In the genomic region with DNA sequence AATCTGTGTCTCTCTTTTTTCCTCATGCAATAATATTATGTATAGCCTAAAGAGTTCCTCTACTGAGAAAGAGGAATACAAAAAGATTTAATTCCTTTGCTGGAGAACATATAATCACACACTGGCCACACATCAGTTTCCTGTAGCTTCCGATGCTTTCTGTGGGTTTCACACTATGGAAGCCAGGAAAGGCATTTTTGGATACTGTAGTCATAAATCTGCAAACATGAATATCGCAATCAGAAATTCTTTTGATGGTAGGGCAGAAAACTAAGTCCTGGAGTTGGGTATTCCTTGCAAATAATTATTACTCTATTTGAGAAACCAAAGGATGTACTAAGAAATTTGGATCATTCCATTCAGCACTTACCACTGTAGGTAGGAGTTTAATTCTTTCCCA, we compare ENCODE assay signal across 23 cellular contexts.
"Had no signal": no experiment of that assay in that cellular context is flagged by ENCODE, and none has a peak within 500 bp of the region (broad histone marks: within the 10 kb centered on the region; RNA-seq: fewer than 3 reads in every experiment).

No MANE protein-coding gene starts in this region.

- H3K4me3 ChIP-seq: body of pancreas, colonic mucosa had no signal

- H3K27me3 ChIP-seq: body of pancreas, colonic mucosa had no signal

- DNase-seq: activated CD4-positive, alpha-beta T cell treated with anti-CD3 and anti-CD28 coated beads for 4 hours; activated CD8-positive, alpha-beta memory T cell treated with anti-CD3 and anti-CD28 coated beads, Interleukin-2, amount 50 U/mL, for 4 hours; activated CD8-positive, alpha-beta T cell treated with anti-CD3 and anti-CD28 coated beads for 36 hours; activated gamma-delta T cell treated with Interleukin-2 at 50 U/mL for 16 hours; activated naive CD4-positive, alpha-beta T cell treated with anti-CD3 and anti-CD28 coated beads, Interleukin-2, amount 10 ng/mL, durations not matched to agents 7 days and 5 days; activated naive CD8-positive, alpha-beta T cell treated with anti-CD3 and anti-CD28 coated beads for 36 hours; activated T-cell treated with anti-CD3 and anti-CD28 coated beads, Interleukin-2, amount 50 U/mL, for 72 hours; anterior cingulate cortex; body of pancreas; cerebellar nuclear complex; colonic mucosa; Kasumi-1; NCI-H1105 treated with DMSO at 0.1 percent for 48 hours; NCI-H1436 treated with DMSO at 0.1 percent for 48 hours; NCI-H187; NCI-H2081; NCI-H446 treated with DMSO at 0.1 percent for 48 hours; NCI-H526; NCI-H82; SK-N-SH; T-helper 1 cell had no signal

- H3K36me3 ChIP-seq: colonic mucosa had no signal

- ATAC-seq: activated CD4-positive, CD25-positive, alpha-beta regulatory T cell treated with anti-CD3 and anti-CD28 coated beads, Interleukin-2, amount 50 U/mL, for 24 hours; activated CD8-positive, alpha-beta T cell treated with anti-CD3 and anti-CD28 coated beads for 36 hours; activated T-cell treated with anti-CD3 and anti-CD28 coated beads, Interleukin-2, amount 50 U/mL, for 72 hours; body of pancreas; Right ventricle myocardium inferior had no signal
